Comparison of ENCODE assay signal across 1 cellular context in the genomic region with DNA sequence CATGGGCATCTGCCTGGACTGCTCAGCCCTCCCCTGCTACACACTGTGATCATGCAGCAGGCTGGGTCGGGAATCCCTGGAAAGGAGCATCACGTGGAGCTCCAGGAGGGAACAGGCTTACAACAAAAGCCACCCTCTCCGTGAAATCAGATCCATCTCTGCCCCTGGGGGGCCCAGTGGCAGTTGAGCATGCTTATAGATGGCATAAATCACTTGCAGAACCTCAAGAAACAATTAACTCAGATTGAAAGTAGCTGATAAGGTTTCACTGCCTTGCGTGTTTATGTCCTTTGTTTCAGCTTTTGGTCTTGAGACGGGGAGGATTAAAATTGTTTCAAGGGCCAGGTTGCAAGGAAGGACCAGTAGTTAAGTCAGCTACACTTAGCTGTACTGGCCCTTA.
TF ChIP-seq lines count a peak whose summit lies in the region.

No MANE protein-coding gene starts in this region.

TF ChIP-seq in HEK293, 187 proteins besides CTCF, POLR2A, EP300 and RAD21 (continued from another document):
- TF ChIP-seq HOXD13 (CRISPR knock-in tag; IDR thresholded peaks at IDR 0.05; ENCODE audit: borderline replicate concordance) = peak; percentile 46; the same call in 1 of the 2 replicates
- TF ChIP-seq ZNF596 (tag by site-specific recombination; IDR thresholded peaks at IDR 0.05) = peak; percentile 32
- peak; percentile 91 for TF ChIP-seq BCL6B (tag by site-specific recombination; IDR thresholded peaks at IDR 0.05)
- peak; percentile 95 for TF ChIP-seq SP7 (tag by site-specific recombination; IDR thresholded peaks at IDR 0.05)
